ENCODE assay signal across 9 cellular contexts in genomic region chr17:63881935-63882601, GRCh38. TPM values are rescaled to one million over a fixed set of nuclear protein-coding genes. Genes with fewer than 3 reads are reported as not detected.
DNase-seq lines count a peak whose midpoint lies in the region; ATAC-seq and TF ChIP-seq lines count a peak whose summit lies in the region.
"Had no signal": no experiment of that assay in that cellular context is flagged by ENCODE, and none has a peak within 500 bp of the region (broad histone marks: within the 10 kb centered on the region; RNA-seq: fewer than 3 reads in every experiment).

Gene GH2, minus strand, starts transcription at chr17:63881944. Its CDS starts 143 bp downstream, at chr17:63881801.

- H3K9me3 ChIP-seq in CD8-positive, alpha-beta memory T cell (ENCODE audit: low read length), result no peaks in the 10 kb centered on the region
- no peaks in the 10 kb centered on the region for H3K9me3 ChIP-seq in hepatocyte (ENCODE audit: low read depth)

- peak; percentile 42 for TF ChIP-seq CTCF in hepatocyte (IDR thresholded peaks at IDR 0.05; ENCODE audit: poor library complexity)

- H3K27me3 Mint-ChIP-seq in CD8-positive, alpha-beta memory T cell, result peaks cover 1 to 10% of the 10 kb centered on the region in 2 donors

- H3K4me1 Mint-ChIP-seq in CD8-positive, alpha-beta memory T cell, result peaks cover 0 to 3% (median 0%) of the 10 kb centered on the region in 3 donors

- no peaks in the 10 kb centered on the region for H3K9me3 Mint-ChIP-seq in CD8-positive, alpha-beta memory T cell

- H3K36me3 ChIP-seq in CD8-positive, alpha-beta memory T cell (ENCODE audit: insufficient read depth, low read length), result no peaks in the 10 kb centered on the region
- H3K36me3 ChIP-seq in hepatocyte (replicated peaks; ENCODE audit: insufficient read depth, low read depth), result no peaks in the 10 kb centered on the region

- POLR2A ChIA-PET in CD8-positive, alpha-beta memory T cell (lab: Charles Lee), result no interaction called here

- WGBS in hepatocyte (ENCODE audit: low lambda C conversion rate, missing lambda C conversion rate), result 55% methylated on average over 11 of the region's 15 CpGs

- CTCF ChIA-PET in CD8-positive, alpha-beta memory T cell (lab: Charles Lee), result interaction anchor here (0.6 to 1.7 kb wide), 4 partner anchors 8 to 187 kb away, joined by 3 to 7 read pairs (median 3); no protein-coding TSS in a partner anchor

- H3K27ac ChIP-seq in CD8-positive, alpha-beta memory T cell (ENCODE audit: low read depth, low read length), result no peak within 1 kb of the TSS
- H3K27ac ChIP-seq in hepatocyte, result no peak within 1 kb of the TSS

- DNase-seq in CD8-positive, alpha-beta memory T cell, result peak; percentile 37 to 68 (median 43)
- DNase-seq in SW480 (ENCODE audit: low spot score) (peak; percentile 33), hepatocyte (ENCODE audit: low spot score) (peak; percentile 67)
- peak; percentile 39 for DNase-seq in activated naive CD8-positive, alpha-beta T cell treated with anti-CD3 and anti-CD28 coated beads, Interleukin-2, amount 50 U/mL, for 16 hours (ENCODE audit: low read depth, low spot score)
- DNase-seq in stimulated activated CD4-positive, alpha-beta T cell treated with anti-CD3 and anti-CD28 coated beads, Interleukin-1b, Interleukin-23, amount 100 ng/mL, for 24 hours (ENCODE audit: low read depth in 4 of 4, low spot score in 1 of 4), result peak; percentile 26 to 45 (median 42)

- no peak within 1 kb of the TSS for H2AFZ ChIP-seq in hepatocyte

- no peaks in the 10 kb centered on the region for H3K27me3 ChIP-seq in CD8-positive, alpha-beta memory T cell (ENCODE audit: insufficient read depth, low read length, poor library complexity, severe bottlenecking)
- H3K27me3 ChIP-seq in hepatocyte, result no peaks in the 10 kb centered on the region

- no peaks in the 10 kb centered on the region for H3K36me3 Mint-ChIP-seq in CD8-positive, alpha-beta memory T cell

- no peaks in the 10 kb centered on the region for H4K20me1 ChIP-seq in hepatocyte (ENCODE audit: insufficient read depth, poor library complexity, severe bottlenecking)

- no peaks in the 10 kb centered on the region for H3K79me2 ChIP-seq in hepatocyte

- no peak within 1 kb of the TSS for H3K4me3 ChIP-seq in CD8-positive, alpha-beta memory T cell (ENCODE audit: low read length)
- no peak within 1 kb of the TSS for H3K4me3 ChIP-seq in hepatocyte

- ATAC-seq in HG02759 (IDR thresholded peaks at IDR 0.05; ENCODE audit: unreplicated experiment) (peak; percentile 40), GM21447 (IDR thresholded peaks at IDR 0.05; ENCODE audit: unreplicated experiment) (no peak), HG03095 (IDR thresholded peaks at IDR 0.05; ENCODE audit: unreplicated experiment) (no peak)

- no peak within 1 kb of the TSS for H3K27ac Mint-ChIP-seq in CD8-positive, alpha-beta memory T cell

- no peak within 1 kb of the TSS for H3K4me3 Mint-ChIP-seq in CD8-positive, alpha-beta memory T cell

- H3K4me1 ChIP-seq in CD8-positive, alpha-beta memory T cell (ENCODE audit: insufficient read depth, low read length), result no peaks in the 10 kb centered on the region
- H3K4me1 ChIP-seq in hepatocyte (ENCODE audit: insufficient read depth), result no peaks in the 10 kb centered on the region

- no peak within 1 kb of the TSS for H3K4me2 ChIP-seq in hepatocyte

- H3K9me2 ChIP-seq in hepatocyte (replicated peaks; ENCODE audit: insufficient read depth), result no peaks in the 10 kb centered on the region

RNA-seq across cellular contexts. Expression of gene GH2, which starts in this region (rescaled TPM):
- total RNA-seq in CD8-positive, alpha-beta memory T cell, result not detected
- polyA plus RNA-seq in CD8-positive, alpha-beta memory T cell, result not detected
- total RNA-seq in hepatocyte, result not detected in 2 replicates
- polyA plus RNA-seq in hepatocyte, result 1.8 TPM in 1 of 2 replicates, not detected in the other
- total RNA-seq: subcutaneous adipose tissue had no signal

Comparison
In these comparisons a context has a peak if more than half of its experiments do, and no peak if none do; other contexts are left out.
1. Peak in DNase-seq in CD8-positive, alpha-beta memory T cell; RNA of the gene not detected or under 1 TPM.